Comparison of ENCODE assay signal across 1 cellular context in the genomic region with DNA sequence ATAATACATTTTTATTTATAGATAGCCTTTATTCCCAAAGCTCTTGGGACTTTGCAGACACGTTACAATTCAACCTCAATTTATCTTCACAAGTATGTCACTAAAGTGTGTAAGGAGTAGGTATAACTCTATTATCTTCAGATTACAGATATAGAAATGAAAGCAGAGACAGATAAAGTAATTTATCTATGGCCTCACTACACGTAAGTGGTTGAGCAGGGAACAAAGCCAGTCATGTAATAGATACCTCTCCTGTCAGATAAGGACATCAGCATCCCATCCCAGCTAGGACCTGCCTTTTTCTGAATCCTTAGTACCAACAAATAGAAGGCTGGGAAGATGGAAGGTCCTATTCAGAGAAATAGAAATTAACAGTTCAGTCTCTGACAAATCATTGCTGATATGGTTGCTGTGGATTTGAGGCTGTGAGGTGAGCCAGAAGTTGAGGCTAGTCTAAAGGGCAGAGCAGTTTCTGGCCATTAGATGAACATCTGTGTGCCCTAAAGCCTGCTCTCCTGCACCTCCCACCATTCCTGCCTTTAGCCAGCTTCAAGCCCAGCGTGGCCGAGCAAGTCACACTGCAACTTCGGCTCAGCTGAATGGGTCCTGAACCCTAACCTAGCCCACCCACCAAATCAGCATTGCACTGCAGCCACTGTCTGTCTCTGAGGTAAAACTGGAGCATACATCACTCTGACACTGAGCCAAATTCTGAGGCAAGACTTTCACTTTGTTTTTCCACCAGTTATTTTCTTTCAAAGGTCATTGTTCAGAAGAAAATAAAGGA.
TF ChIP-seq lines count a peak whose summit lies in the region.

No MANE protein-coding gene starts in this region.

TF ChIP-seq in WTC11, 78 proteins besides CTCF, POLR2A, EP300 and RAD21:
- TF ChIP-seq, protein P1, sequence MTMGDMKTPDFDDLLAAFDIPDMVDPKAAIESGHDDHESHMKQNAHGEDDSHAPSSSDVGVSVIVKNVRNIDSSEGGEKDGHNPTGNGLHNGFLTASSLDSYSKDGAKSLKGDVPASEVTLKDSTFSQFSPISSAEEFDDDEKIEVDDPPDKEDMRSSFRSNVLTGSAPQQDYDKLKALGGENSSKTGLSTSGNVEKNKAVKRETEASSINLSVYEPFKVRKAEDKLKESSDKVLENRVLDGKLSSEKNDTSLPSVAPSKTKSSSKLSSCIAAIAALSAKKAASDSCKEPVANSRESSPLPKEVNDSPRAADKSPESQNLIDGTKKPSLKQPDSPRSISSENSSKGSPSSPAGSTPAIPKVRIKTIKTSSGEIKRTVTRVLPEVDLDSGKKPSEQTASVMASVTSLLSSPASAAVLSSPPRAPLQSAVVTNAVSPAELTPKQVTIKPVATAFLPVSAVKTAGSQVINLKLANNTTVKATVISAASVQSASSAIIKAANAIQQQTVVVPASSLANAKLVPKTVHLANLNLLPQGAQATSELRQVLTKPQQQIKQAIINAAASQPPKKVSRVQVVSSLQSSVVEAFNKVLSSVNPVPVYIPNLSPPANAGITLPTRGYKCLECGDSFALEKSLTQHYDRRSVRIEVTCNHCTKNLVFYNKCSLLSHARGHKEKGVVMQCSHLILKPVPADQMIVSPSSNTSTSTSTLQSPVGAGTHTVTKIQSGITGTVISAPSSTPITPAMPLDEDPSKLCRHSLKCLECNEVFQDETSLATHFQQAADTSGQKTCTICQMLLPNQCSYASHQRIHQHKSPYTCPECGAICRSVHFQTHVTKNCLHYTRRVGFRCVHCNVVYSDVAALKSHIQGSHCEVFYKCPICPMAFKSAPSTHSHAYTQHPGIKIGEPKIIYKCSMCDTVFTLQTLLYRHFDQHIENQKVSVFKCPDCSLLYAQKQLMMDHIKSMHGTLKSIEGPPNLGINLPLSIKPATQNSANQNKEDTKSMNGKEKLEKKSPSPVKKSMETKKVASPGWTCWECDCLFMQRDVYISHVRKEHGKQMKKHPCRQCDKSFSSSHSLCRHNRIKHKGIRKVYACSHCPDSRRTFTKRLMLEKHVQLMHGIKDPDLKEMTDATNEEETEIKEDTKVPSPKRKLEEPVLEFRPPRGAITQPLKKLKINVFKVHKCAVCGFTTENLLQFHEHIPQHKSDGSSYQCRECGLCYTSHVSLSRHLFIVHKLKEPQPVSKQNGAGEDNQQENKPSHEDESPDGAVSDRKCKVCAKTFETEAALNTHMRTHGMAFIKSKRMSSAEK (CRISPR knock-in tag; IDR thresholded peaks at IDR 0.05; ENCODE audit: borderline replicate concordance): no peak
- TF ChIP-seq, protein P2, sequence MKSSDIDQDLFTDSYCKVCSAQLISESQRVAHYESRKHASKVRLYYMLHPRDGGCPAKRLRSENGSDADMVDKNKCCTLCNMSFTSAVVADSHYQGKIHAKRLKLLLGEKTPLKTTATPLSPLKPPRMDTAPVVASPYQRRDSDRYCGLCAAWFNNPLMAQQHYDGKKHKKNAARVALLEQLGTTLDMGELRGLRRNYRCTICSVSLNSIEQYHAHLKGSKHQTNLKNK (CRISPR knock-in tag; IDR thresholded peaks at IDR 0.05): no peak
- TF ChIP-seq NFE2L1 (CRISPR knock-in tag; IDR thresholded peaks at IDR 0.05): no peak
- TF ChIP-seq RORB (CRISPR knock-in tag; IDR thresholded peaks at IDR 0.05): no peak
- no peak for TF ChIP-seq ZNF416 (CRISPR knock-in tag; IDR thresholded peaks at IDR 0.05)
- no peak for TF ChIP-seq NFYB (CRISPR knock-in tag; conservative IDR thresholded peaks at IDR 0.05; ENCODE audit: low read depth)
- no peak for TF ChIP-seq ZNF317 (CRISPR knock-in tag; IDR thresholded peaks at IDR 0.05; ENCODE audit: borderline replicate concordance, low read depth)
- no peak for TF ChIP-seq GTF2I (CRISPR knock-in tag; conservative IDR thresholded peaks at IDR 0.05)
- TF ChIP-seq SOX15 (CRISPR knock-in tag; IDR thresholded peaks at IDR 0.05): no peak
- TF ChIP-seq, protein P3, sequence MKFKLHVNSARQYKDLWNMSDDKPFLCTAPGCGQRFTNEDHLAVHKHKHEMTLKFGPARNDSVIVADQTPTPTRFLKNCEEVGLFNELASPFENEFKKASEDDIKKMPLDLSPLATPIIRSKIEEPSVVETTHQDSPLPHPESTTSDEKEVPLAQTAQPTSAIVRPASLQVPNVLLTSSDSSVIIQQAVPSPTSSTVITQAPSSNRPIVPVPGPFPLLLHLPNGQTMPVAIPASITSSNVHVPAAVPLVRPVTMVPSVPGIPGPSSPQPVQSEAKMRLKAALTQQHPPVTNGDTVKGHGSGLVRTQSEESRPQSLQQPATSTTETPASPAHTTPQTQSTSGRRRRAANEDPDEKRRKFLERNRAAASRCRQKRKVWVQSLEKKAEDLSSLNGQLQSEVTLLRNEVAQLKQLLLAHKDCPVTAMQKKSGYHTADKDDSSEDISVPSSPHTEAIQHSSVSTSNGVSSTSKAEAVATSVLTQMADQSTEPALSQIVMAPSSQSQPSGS (CRISPR knock-in tag; IDR thresholded peaks at IDR 0.05; ENCODE audit: borderline replicate concordance, low read depth): no peak
- TF ChIP-seq, protein P4, sequence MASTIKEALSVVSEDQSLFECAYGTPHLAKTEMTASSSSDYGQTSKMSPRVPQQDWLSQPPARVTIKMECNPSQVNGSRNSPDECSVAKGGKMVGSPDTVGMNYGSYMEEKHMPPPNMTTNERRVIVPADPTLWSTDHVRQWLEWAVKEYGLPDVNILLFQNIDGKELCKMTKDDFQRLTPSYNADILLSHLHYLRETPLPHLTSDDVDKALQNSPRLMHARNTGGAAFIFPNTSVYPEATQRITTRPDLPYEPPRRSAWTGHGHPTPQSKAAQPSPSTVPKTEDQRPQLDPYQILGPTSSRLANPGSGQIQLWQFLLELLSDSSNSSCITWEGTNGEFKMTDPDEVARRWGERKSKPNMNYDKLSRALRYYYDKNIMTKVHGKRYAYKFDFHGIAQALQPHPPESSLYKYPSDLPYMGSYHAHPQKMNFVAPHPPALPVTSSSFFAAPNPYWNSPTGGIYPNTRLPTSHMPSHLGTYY (CRISPR knock-in tag; IDR thresholded peaks at IDR 0.05): no peak
- TF ChIP-seq ZNF121 (CRISPR knock-in tag; IDR thresholded peaks at IDR 0.05): no peak
- TF ChIP-seq, protein P5, sequence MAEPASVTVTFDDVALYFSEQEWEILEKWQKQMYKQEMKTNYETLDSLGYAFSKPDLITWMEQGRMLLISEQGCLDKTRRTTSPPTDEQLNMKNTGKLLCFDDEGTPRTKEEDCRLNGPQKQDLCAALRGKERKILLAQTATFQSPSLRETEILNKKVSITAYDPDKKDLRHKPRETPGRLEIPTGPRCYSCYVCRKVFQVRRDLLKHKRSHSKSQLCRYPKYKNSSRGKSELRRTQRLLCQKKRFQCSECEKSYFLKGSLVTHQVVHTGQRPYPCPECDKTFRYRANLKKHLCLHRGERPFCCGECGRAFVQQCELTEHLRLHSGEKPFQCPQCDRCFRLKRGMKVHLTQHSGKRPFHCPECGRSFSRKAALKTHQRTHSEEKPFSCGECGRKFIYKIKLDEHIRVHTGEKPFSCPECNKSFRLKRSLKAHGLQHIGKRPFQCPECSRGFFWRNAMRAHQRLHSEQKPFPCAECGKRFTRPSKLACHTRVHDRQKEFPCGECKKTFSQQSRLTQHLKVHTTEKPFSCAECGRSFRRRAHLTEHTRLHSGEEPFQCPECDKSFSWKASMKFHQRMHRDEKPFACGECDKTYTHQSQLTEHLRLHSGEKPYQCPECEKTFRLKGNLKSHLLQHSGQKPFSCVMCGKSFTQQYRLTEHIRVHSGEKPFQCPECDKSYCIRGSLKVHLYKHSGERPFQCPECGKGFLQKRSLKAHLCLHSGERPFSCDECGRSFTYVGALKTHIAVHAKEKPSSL (CRISPR knock-in tag; conservative IDR thresholded peaks at IDR 0.05): no peak
- TF ChIP-seq SMAD4 (CRISPR knock-in tag; IDR thresholded peaks at IDR 0.05): no peak
- TF ChIP-seq, protein P6, sequence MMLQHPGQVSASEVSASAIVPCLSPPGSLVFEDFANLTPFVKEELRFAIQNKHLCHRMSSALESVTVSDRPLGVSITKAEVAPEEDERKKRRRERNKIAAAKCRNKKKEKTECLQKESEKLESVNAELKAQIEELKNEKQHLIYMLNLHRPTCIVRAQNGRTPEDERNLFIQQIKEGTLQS (CRISPR knock-in tag; conservative IDR thresholded peaks at IDR 0.05): no peak
- TF ChIP-seq FOXK1 (CRISPR knock-in tag; IDR thresholded peaks at IDR 0.05): no peak
- TF ChIP-seq CREM (CRISPR knock-in tag; IDR thresholded peaks at IDR 0.05): no peak
TF ChIP-seq in WTC11: peak in this region for 0.
